In genomic region chr1:3775498-3776230, GRCh38 we compare ENCODE assay signal across 9 cellular contexts. TPM values are rescaled to one million over a fixed set of nuclear protein-coding genes. Genes with fewer than 3 reads are reported as not detected.
DNase-seq lines count a peak whose midpoint lies in the region; ATAC-seq and TF ChIP-seq lines count a peak whose summit lies in the region.
"Had no signal": no experiment of that assay in that cellular context is flagged by ENCODE, and none has a peak within 500 bp of the region (broad histone marks: within the 10 kb centered on the region; RNA-seq: fewer than 3 reads in every experiment).

No MANE protein-coding gene starts in this region.

- H3K27ac Mint-ChIP-seq in activated T-helper 2 cell treated with anti-CD3 and anti-CD28 coated beads, Interferon-gamma antibody, Interleukin-2, Interleukin-4, amounts not matched to agents 10 μg/mL and 5 μg/mL and 100 μg/mL, durations not matched to agents 14 hours and 24 hours and 36 hours = no peak overlapping the region

- intact Hi-C loops in activated T-helper 2 cell treated with anti-CD3 and anti-CD28 coated beads, Interferon-gamma antibody, Interleukin-2, Interleukin-4, amounts not matched to agents 10 μg/mL and 5 μg/mL and 100 μg/mL, durations not matched to agents 14 hours and 24 hours and 36 hours (cut with micrococcal nuclease) = loop anchor here (1.0 to 10.0 kb wide), 2 partner anchors 26 to 129 kb away; partner anchors contain the start of gene C1orf174
- intact Hi-C loops in Right ventricle myocardium superior (cut with DNase I) (no loop called here), PC-9 (cut with micrococcal nuclease; ENCODE audit: unreplicated experiment) (loop anchor here (10.0 kb wide), 1 partner anchor 1779 kb away; no protein-coding TSS in a partner anchor)

- H3K36me3 Mint-ChIP-seq in activated T-helper 2 cell treated with anti-CD3 and anti-CD28 coated beads, Interferon-gamma antibody, Interleukin-2, Interleukin-4, amounts not matched to agents 10 μg/mL and 5 μg/mL and 100 μg/mL, durations not matched to agents 14 hours and 24 hours and 36 hours (ENCODE audit: low read depth) = peaks cover 14% of the 10 kb centered on the region

- H3K9me3 ChIP-seq in PC-9 (ENCODE audit: insufficient read depth, low read depth) = no peaks in the 10 kb centered on the region
- H3K9me3 ChIP-seq: neutrophil had no signal

- POLR2A ChIA-PET in PC-9 (lab: Charles Lee; ENCODE audit: unreplicated experiment) = no interaction called here

- H3K4me1 Mint-ChIP-seq in activated T-helper 2 cell treated with anti-CD3 and anti-CD28 coated beads, Interferon-gamma antibody, Interleukin-2, Interleukin-4, amounts not matched to agents 10 μg/mL and 5 μg/mL and 100 μg/mL, durations not matched to agents 14 hours and 24 hours and 36 hours (ENCODE audit: low read depth) = peaks cover 3% of the 10 kb centered on the region

- no peaks in the 10 kb centered on the region for H3K27me3 Mint-ChIP-seq in activated T-helper 2 cell treated with anti-CD3 and anti-CD28 coated beads, Interferon-gamma antibody, Interleukin-2, Interleukin-4, amounts not matched to agents 10 μg/mL and 5 μg/mL and 100 μg/mL, durations not matched to agents 14 hours and 24 hours and 36 hours (ENCODE audit: low read depth)

- H3K9me3 Mint-ChIP-seq in activated T-helper 2 cell treated with anti-CD3 and anti-CD28 coated beads, Interferon-gamma antibody, Interleukin-2, Interleukin-4, amounts not matched to agents 10 μg/mL and 5 μg/mL and 100 μg/mL, durations not matched to agents 14 hours and 24 hours and 36 hours = no peaks in the 10 kb centered on the region

- no peak overlapping the region for H3K4me3 Mint-ChIP-seq in activated T-helper 2 cell treated with anti-CD3 and anti-CD28 coated beads, Interferon-gamma antibody, Interleukin-2, Interleukin-4, amounts not matched to agents 10 μg/mL and 5 μg/mL and 100 μg/mL, durations not matched to agents 14 hours and 24 hours and 36 hours (ENCODE audit: low read depth)

- no peak overlapping the region for H2AFZ ChIP-seq in PC-9

- peak; percentile 89 for DNase-seq in COR-L47 (lab: John Stamatoyannopoulos, UW)
- DNase-seq in OCI-M1 (lab: John Stamatoyannopoulos, UW) = peak; percentile 96
- peak; percentile 33 for DNase-seq in activated T-helper 2 cell treated with anti-CD3 and anti-CD28 coated beads, Interferon-gamma antibody, Interleukin-2, Interleukin-4, amounts not matched to agents 10 μg/mL and 5 μg/mL and 100 μg/mL, durations not matched to agents 14 hours and 24 hours and 36 hours (ENCODE audit: low spot score)
- peak; percentile 77 for DNase-seq in Right ventricle myocardium superior
- peak; percentile 19 for DNase-seq in skeletal muscle cell (ENCODE audit: low read depth)
- DNase-seq in PC-9 = no peak

- TF ChIP-seq CTCF in PC-9 (conservative IDR thresholded peaks at IDR 0.05) = no peak; the same call in 1 of the 2 replicates

- 0 out of 2 replicates have a peak, but pooled peaks cover 9% of the 10 kb centered on the region for H3K36me3 ChIP-seq in PC-9 (ENCODE audit: low read depth)

- H3K4me3 ChIP-seq in skeletal muscle cell (ENCODE audit: low read depth, low read length) = no peak overlapping the region
- H3K4me3 ChIP-seq in PC-9 = no peak overlapping the region

- H3F3A ChIP-seq in PC-9 (ENCODE audit: insufficient read depth, low read depth) = no peaks in the 10 kb centered on the region; the same call in 1 of the 2 replicates

- BruUV-seq in PC-9 (replicated peaks; lab: Mats Ljungman, UMichigan) = no TSS peak

- H3K27me3 ChIP-seq in PC-9 (ENCODE audit: insufficient read depth, low read depth) = no peaks in the 10 kb centered on the region

- H3K27ac ChIP-seq in PC-9 = no peak overlapping the region
- H3K27ac ChIP-seq: neutrophil had no signal

- H3K4me2 ChIP-seq in PC-9 = no peak overlapping the region

- H3K4me1 ChIP-seq in PC-9 (replicated peaks; ENCODE audit: insufficient read depth) = no peaks in the 10 kb centered on the region

- no peaks in the 10 kb centered on the region for H3K79me2 ChIP-seq in PC-9 (ENCODE audit: low read depth)

- peak; percentile 32 for ATAC-seq in HG02798 (IDR thresholded peaks at IDR 0.05; ENCODE audit: poor library complexity, unreplicated experiment)
- no peak for ATAC-seq in Right ventricle myocardium superior (ENCODE audit: poor library complexity)
- no peak for ATAC-seq in GM21526 (IDR thresholded peaks at IDR 0.05; ENCODE audit: low FRiP score, unreplicated experiment)

- H3K9me2 ChIP-seq in PC-9 (ENCODE audit: insufficient read depth) = no peaks in the 10 kb centered on the region

- CTCF ChIA-PET in PC-9 (lab: Charles Lee) = no interaction called here

- H4K20me1 ChIP-seq in PC-9 (ENCODE audit: insufficient read depth) = peaks cover 3% of the 10 kb centered on the region; the same call in 1 of the 2 replicates

RNA-seq across cellular contexts. Expression of gene SMIM1, which starts 3.1 kb away (rescaled TPM):
- 1.4 and 2.3 TPM in 2 replicates for total RNA-seq in activated T-helper 2 cell treated with anti-CD3 and anti-CD28 coated beads, Interferon-gamma antibody, Interleukin-2, Interleukin-4, amounts not matched to agents 10 μg/mL and 5 μg/mL and 100 μg/mL, durations not matched to agents 14 hours and 24 hours and 36 hours
- total RNA-seq in Right ventricle myocardium superior = 17.3 TPM
- total RNA-seq in PC-9 (2021) = 5.9 and 13.2 TPM in 2 replicates

RNA-seq across cellular contexts. Expression of gene LRRC47, which starts 20.6 kb away (rescaled TPM):
- 40.4 and 41.3 TPM in 2 replicates for total RNA-seq in activated T-helper 2 cell treated with anti-CD3 and anti-CD28 coated beads, Interferon-gamma antibody, Interleukin-2, Interleukin-4, amounts not matched to agents 10 μg/mL and 5 μg/mL and 100 μg/mL, durations not matched to agents 14 hours and 24 hours and 36 hours
- 54.7 TPM for total RNA-seq in Right ventricle myocardium superior
- total RNA-seq in PC-9 (2021) = 34.2 and 35.5 TPM in 2 replicates

RNA-seq across cellular contexts. Expression of gene CCDC27, which starts 23.4 kb away (rescaled TPM):
- 0.07 TPM in 1 of 2 replicates, not detected in the other for total RNA-seq in activated T-helper 2 cell treated with anti-CD3 and anti-CD28 coated beads, Interferon-gamma antibody, Interleukin-2, Interleukin-4, amounts not matched to agents 10 μg/mL and 5 μg/mL and 100 μg/mL, durations not matched to agents 14 hours and 24 hours and 36 hours
- total RNA-seq in Right ventricle myocardium superior (not detected), PC-9 (2021) (not detected in 2 replicates)

Comparison
In these comparisons a context has a peak if more than half of its experiments do, and no peak if none do; other contexts are left out.
1. DNase-seq: peak in COR-L47 (single experiment), OCI-M1 (single experiment), activated T-helper 2 cell treated with anti-CD3 and anti-CD28 coated beads, Interferon-gamma antibody, Interleukin-2, Interleukin-4, amounts not matched to agents 10 μg/mL and 5 μg/mL and 100 μg/mL, durations not matched to agents 14 hours and 24 hours and 36 hours (single experiment), Right ventricle myocardium superior (single experiment) and skeletal muscle cell (single experiment); none in PC-9 (0 of 2).